In genomic region chr4:37977471-37978452, GRCh38 we compare ENCODE assay signal across 8 cellular contexts. TPM values are rescaled to one million over a fixed set of nuclear protein-coding genes. Genes with fewer than 3 reads are reported as not detected.
DNase-seq lines count a peak whose midpoint lies in the region; ATAC-seq, FAIRE-seq and TF ChIP-seq lines count a peak whose summit lies in the region.

No MANE protein-coding gene starts in this region.

- intact Hi-C loops in activated naive CD4-positive, alpha-beta T cell treated with anti-CD3 and anti-CD28 coated beads for 36 hours (cut with micrococcal nuclease): loop anchor here (1.0 to 5.0 kb wide), 9 partner anchors 58 to 695 kb away; partner anchors contain the start of genes PGM2, RELL1 and TBC1D1
- intact Hi-C loops in testis (cut with DNase I; ENCODE audit: low total_unique reads): no loop called here

- no peaks in the 10 kb centered on the region for H3K27me3 Mint-ChIP-seq in CD4-positive, CD25-positive, alpha-beta regulatory T cell
- H3K27me3 Mint-ChIP-seq in activated naive CD4-positive, alpha-beta T cell treated with anti-CD3 and anti-CD28 coated beads for 36 hours (ENCODE audit: low read depth): no peaks in the 10 kb centered on the region

- H3K9me3 ChIP-seq in CD4-positive, CD25-positive, alpha-beta regulatory T cell (ENCODE audit: control insufficient read depth in 2 of 2, low read length in 2 of 2): no peaks in the 10 kb centered on the region
- H3K9me3 ChIP-seq in testis: no peaks in the 10 kb centered on the region

- H3K4me3 Mint-ChIP-seq in CD4-positive, CD25-positive, alpha-beta regulatory T cell: peak overlapping the region; percentile 84 to 90 (median 86)
- H3K4me3 Mint-ChIP-seq in activated naive CD4-positive, alpha-beta T cell treated with anti-CD3 and anti-CD28 coated beads for 36 hours: peak overlapping the region; percentile 77

- H3K4me3 ChIP-seq in CD4-positive, CD25-positive, alpha-beta regulatory T cell (ENCODE audit: low read depth, low read length): peak overlapping the region; percentile 84
- peak overlapping the region; percentile 84 to 86 for H3K4me3 ChIP-seq in testis

- H3K9me3 Mint-ChIP-seq in CD4-positive, CD25-positive, alpha-beta regulatory T cell: no peaks in the 10 kb centered on the region
- H3K9me3 Mint-ChIP-seq in activated naive CD4-positive, alpha-beta T cell treated with anti-CD3 and anti-CD28 coated beads for 36 hours: no peaks in the 10 kb centered on the region

- ATAC-seq in CD4-positive, CD25-positive, alpha-beta regulatory T cell (ENCODE audit: low read depth in 2 of 2): peak; percentile 86 to 88
- ATAC-seq in HG03432 (IDR thresholded peaks at IDR 0.05; ENCODE audit: unreplicated experiment): peak; percentile 76

- peak; percentile 68 to 85 (median 77) for DNase-seq in CD4-positive, CD25-positive, alpha-beta regulatory T cell
- DNase-seq in GM19239 (ENCODE audit: insufficient read length, low spot score) (peak; percentile 71), SK-MEL-5 (ENCODE audit: low read depth, low spot score) (peak; percentile 67), germinal center (ENCODE audit: low spot score) (peak; percentile 67), occipital lobe (lab: John Stamatoyannopoulos, UW) (peak; percentile 17), testis (peak; percentile 76)
- peak; percentile 83 for DNase-seq in activated naive CD4-positive, alpha-beta T cell treated with anti-CD3 and anti-CD28 coated beads for 36 hours

- H3K27ac ChIP-seq in CD4-positive, CD25-positive, alpha-beta regulatory T cell (ENCODE audit: insufficient read depth, low read length, poor library complexity, severe bottlenecking): peak overlapping the region; percentile 76
- H3K27ac ChIP-seq in testis: peak overlapping the region; percentile 86 to 94

- H3K36me3 Mint-ChIP-seq in CD4-positive, CD25-positive, alpha-beta regulatory T cell: peaks cover 2% of the 10 kb centered on the region
- H3K36me3 Mint-ChIP-seq in activated naive CD4-positive, alpha-beta T cell treated with anti-CD3 and anti-CD28 coated beads for 36 hours (ENCODE audit: low read depth): no peaks in the 10 kb centered on the region

- peak; percentile 45 to 58 (median 53) for TF ChIP-seq CTCF in testis (IDR thresholded peaks at IDR 0.05)

- H3K4me1 Mint-ChIP-seq in CD4-positive, CD25-positive, alpha-beta regulatory T cell: peaks cover 14 to 54% (median 25%) of the 10 kb centered on the region in 4 donors
- peaks cover 28% of the 10 kb centered on the region for H3K4me1 Mint-ChIP-seq in activated naive CD4-positive, alpha-beta T cell treated with anti-CD3 and anti-CD28 coated beads for 36 hours (ENCODE audit: low read depth)

- H3K4me1 ChIP-seq in CD4-positive, CD25-positive, alpha-beta regulatory T cell (ENCODE audit: control insufficient read depth, insufficient read depth, low read length, poor library complexity, severe bottlenecking): peaks cover 9% of the 10 kb centered on the region
- H3K4me1 ChIP-seq in testis: peaks cover 4% of the 10 kb centered on the region

- H3K27ac Mint-ChIP-seq in CD4-positive, CD25-positive, alpha-beta regulatory T cell: peak overlapping the region in 2 of 3 donors; percentile 49 to 81
- H3K27ac Mint-ChIP-seq in activated naive CD4-positive, alpha-beta T cell treated with anti-CD3 and anti-CD28 coated beads for 36 hours: peak overlapping the region; percentile 26

- no peak for TF ChIP-seq POLR2A in testis (IDR thresholded peaks at IDR 0.05)

- CTCF ChIA-PET in activated naive CD4-positive, alpha-beta T cell treated with anti-CD3 and anti-CD28 coated beads for 36 hours (lab: Charles Lee): interaction anchor here (0.6 to 1.7 kb wide), 8 partner anchors 10 to 181 kb away, joined by 3 to 6 read pairs (median 5); no protein-coding TSS in a partner anchor

- H3K36me3 ChIP-seq in CD4-positive, CD25-positive, alpha-beta regulatory T cell (ENCODE audit: control insufficient read depth, insufficient read depth, low read length): no peaks in the 10 kb centered on the region
- H3K36me3 ChIP-seq in testis (ENCODE audit: low read depth, missing control alignments): no peaks in the 10 kb centered on the region

- in situ Hi-C loops in SK-MEL-5 (cut with HindIII; ENCODE audit: low pct_unique_long_range_greater_than_20kb, low sequenced_read_pairs): no loop called here

- H3K27me3 ChIP-seq in CD4-positive, CD25-positive, alpha-beta regulatory T cell (ENCODE audit: control insufficient read depth, insufficient read depth, low read length): no peaks in the 10 kb centered on the region
- no peaks in the 10 kb centered on the region for H3K27me3 ChIP-seq in testis

- 3 to 7% methylated on average over 23 to 75 of the region's 81 CpGs for WGBS in testis, 2 donors

- FAIRE-seq in GM19239 (lab: Jason Lieb, UNC): peak; percentile 91

RNA-seq across cellular contexts. Expression of gene PTTG2, which starts 17.6 kb away (rescaled TPM):
- 2.0 TPM for total RNA-seq in CD4-positive, CD25-positive, alpha-beta regulatory T cell
- not detected for polyA plus RNA-seq in CD4-positive, CD25-positive, alpha-beta regulatory T cell
- total RNA-seq in SK-MEL-5 (2014; rRNA removed; shearing (Covaris generic)): not detected in 2 replicates
- not detected in 2 replicates for polyA plus RNA-seq in SK-MEL-5 (2015; cell fraction: cytosol; rRNA removed)
- not detected in 2 replicates for polyA plus RNA-seq in SK-MEL-5 (2015; cell fraction: nucleus; rRNA removed)
- total RNA-seq in activated naive CD4-positive, alpha-beta T cell treated with anti-CD3 and anti-CD28 coated beads for 36 hours: not detected
- total RNA-seq in occipital lobe: not detected
- total RNA-seq in testis: under 1 TPM in 1 of 2 donors, not detected in 1; 0.50 TPM
- not detected for polyA plus RNA-seq in testis (ENCODE audit: insufficient read depth, low read depth, low replicate concordance)

Comparison
In these comparisons a context has a peak if more than half of its experiments do, and no peak if none do; other contexts are left out.
1. Peak in every context shown above with its lines: DNase-seq, ATAC-seq, H3K4me3 ChIP-seq and H3K27ac ChIP-seq.
2. DNase-seq: peak in every context shown above with its lines; median percentile 83 in activated naive CD4-positive, alpha-beta T cell treated with anti-CD3 and anti-CD28 coated beads for 36 hours; 77 in CD4-positive, CD25-positive, alpha-beta regulatory T cell; 76 in testis; 71 in GM19239; 67 in SK-MEL-5; 67 in germinal center; 17 in occipital lobe.